33 cellular contexts compared by ENCODE assay signal in genomic region chr12:41479431-41479830, GRCh38.
"Had no signal": no experiment of that assay in that cellular context is flagged by ENCODE, and none has a peak within 500 bp of the region (broad histone marks: within the 10 kb centered on the region; RNA-seq: fewer than 3 reads in every experiment).

No MANE protein-coding gene starts in this region.

- H3K27ac Mint-ChIP-seq: activated CD4-positive, alpha-beta memory T cell treated with anti-CD3 and anti-CD28 coated beads for 36 hours; activated CD4-positive, alpha-beta T cell treated with anti-CD3 and anti-CD28 coated beads for 36 hours; activated CD4-positive, alpha-beta T cell treated with anti-CD3 and anti-CD28 coated beads, Interleukin-2, amount 10 ng/mL, durations not matched to agents 24 days and 14 days; activated CD8-positive, alpha-beta memory T cell treated with anti-CD3 and anti-CD28 coated beads, Interleukin-2, amount 10 ng/mL, durations not matched to agents 7 days and 5 days; activated CD8-positive, alpha-beta T cell treated with anti-CD3 and anti-CD28 coated beads, Interleukin-2, amount 10 ng/mL, durations not matched to agents 7 days and 5 days; activated naive CD4-positive, alpha-beta T cell treated with anti-CD3 and anti-CD28 coated beads for 36 hours; activated naive CD4-positive, alpha-beta T cell treated with anti-CD3 and anti-CD28 coated beads, Interleukin-2, amount 50 U/mL, for 24 hours; activated naive CD8-positive, alpha-beta T cell treated with anti-CD3 and anti-CD28 coated beads for 36 hours; activated naive CD8-positive, alpha-beta T cell treated with anti-CD3 and anti-CD28 coated beads, Interleukin-2, amount 50 U/mL, for 24 hours; activated T-helper 1 cell treated with anti-CD3 and anti-CD28 coated beads, Interleukin-12 subunit alpha, Interleukin-12 subunit beta, Interleukin-2, Interleukin-4 antibody, amounts not matched to agents 30 ng/mL and 10 ng/mL and 1 ng/mL, durations not matched to agents 14 hours and 24 hours and 36 hours; activated T-helper 2 cell treated with anti-CD3 and anti-CD28 coated beads, Interferon-gamma antibody, Interleukin-2, Interleukin-4, amounts not matched to agents 10 μg/mL and 5 μg/mL and 100 μg/mL, durations not matched to agents 14 hours and 24 hours and 36 hours; brain; endodermal cell had no signal

- H3K36me3 Mint-ChIP-seq: activated CD4-positive, alpha-beta memory T cell treated with anti-CD3 and anti-CD28 coated beads for 36 hours; activated CD8-positive, alpha-beta memory T cell treated with anti-CD3 and anti-CD28 coated beads, Interleukin-2, amount 10 ng/mL, durations not matched to agents 7 days and 5 days; activated naive CD4-positive, alpha-beta T cell treated with anti-CD3 and anti-CD28 coated beads, Interleukin-2, amount 50 U/mL, for 24 hours; activated naive CD8-positive, alpha-beta T cell treated with anti-CD3 and anti-CD28 coated beads for 36 hours had no signal

- H3K27me3 Mint-ChIP-seq: activated CD4-positive, alpha-beta memory T cell treated with anti-CD3 and anti-CD28 coated beads for 36 hours; activated CD4-positive, alpha-beta T cell treated with anti-CD3 and anti-CD28 coated beads, Interleukin-2, amount 10 ng/mL, durations not matched to agents 24 days and 14 days; brain had no signal

- H3K9me3 Mint-ChIP-seq: activated CD4-positive, alpha-beta memory T cell treated with anti-CD3 and anti-CD28 coated beads for 36 hours; activated CD4-positive, alpha-beta T cell treated with anti-CD3 and anti-CD28 coated beads, Interleukin-2, amount 10 ng/mL, durations not matched to agents 24 days and 14 days; activated naive CD4-positive, alpha-beta T cell treated with anti-CD3 and anti-CD28 coated beads for 36 hours; activated naive CD4-positive, alpha-beta T cell treated with anti-CD3 and anti-CD28 coated beads, Interleukin-2, amount 50 U/mL, for 24 hours; activated naive CD8-positive, alpha-beta T cell treated with anti-CD3 and anti-CD28 coated beads for 36 hours; activated naive CD8-positive, alpha-beta T cell treated with anti-CD3 and anti-CD28 coated beads, Interleukin-2, amount 50 U/mL, for 24 hours; activated T-helper 1 cell treated with anti-CD3 and anti-CD28 coated beads, Interleukin-12 subunit alpha, Interleukin-12 subunit beta, Interleukin-2, Interleukin-4 antibody, amounts not matched to agents 30 ng/mL and 10 ng/mL and 1 ng/mL, durations not matched to agents 14 hours and 24 hours and 36 hours; activated T-helper 2 cell treated with anti-CD3 and anti-CD28 coated beads, Interferon-gamma antibody, Interleukin-2, Interleukin-4, amounts not matched to agents 10 μg/mL and 5 μg/mL and 100 μg/mL, durations not matched to agents 14 hours and 24 hours and 36 hours; endodermal cell had no signal

- DNase-seq: activated CD4-positive, alpha-beta memory T cell treated with anti-CD3 and anti-CD28 coated beads for 36 hours; activated CD4-positive, alpha-beta T cell treated with anti-CD3 and anti-CD28 coated beads for 36 hours; activated CD4-positive, alpha-beta T cell treated with anti-CD3 and anti-CD28 coated beads, Interleukin-2, amount 10 ng/mL, durations not matched to agents 24 days and 14 days; activated CD4-positive, CD25-positive, alpha-beta regulatory T cell; activated CD4-positive, CD25-positive, alpha-beta regulatory T cell treated with anti-CD3 and anti-CD28 coated beads, Interleukin-2, amount 50 U/mL, for 72 hours; activated CD8-positive, alpha-beta memory T cell treated with anti-CD3 and anti-CD28 coated beads, Interleukin-2, amount 10 ng/mL, durations not matched to agents 7 days and 5 days; activated CD8-positive, alpha-beta memory T cell treated with anti-CD3 and anti-CD28 coated beads, Interleukin-2, amount 50 U/mL, for 4 hours; activated CD8-positive, alpha-beta T cell treated with anti-CD3 and anti-CD28 coated beads, Interleukin-2, amount 10 ng/mL, durations not matched to agents 7 days and 5 days; activated effector memory CD4-positive, alpha-beta T cell treated with anti-CD3 and anti-CD28 coated beads, Interleukin-2, amount 50 U/mL, for 16 hours; activated naive CD4-positive, alpha-beta T cell treated with anti-CD3 and anti-CD28 coated beads for 36 hours; activated naive CD8-positive, alpha-beta T cell treated with anti-CD3 and anti-CD28 coated beads for 36 hours; activated naive CD8-positive, alpha-beta T cell treated with anti-CD3 and anti-CD28 coated beads, Interleukin-2, amount 50 U/mL, for 24 hours; activated T-cell treated with anti-CD3 and anti-CD28 coated beads, Interleukin-2, amount 50 U/mL, for 1 hour; activated T-cell treated with anti-CD3 and anti-CD28 coated beads, Interleukin-2, amount 50 U/mL, for 48 hours; central memory CD4-positive, alpha-beta T cell; cerebellar nuclear complex; colonic mucosa; effector CD8-positive, alpha-beta T cell; endodermal cell; erythroblast; foreskin keratinocyte; gastrocnemius medialis; glutamatergic neuron; heart left ventricle; T-helper 2 cell had no signal

- H3K9me3 ChIP-seq: ascending aorta, breast epithelium, colonic mucosa, esophagus muscularis mucosa, gastrocnemius medialis, heart left ventricle had no signal

- H3K4me1 ChIP-seq: ascending aorta, breast epithelium, colonic mucosa, esophagus muscularis mucosa, foreskin keratinocyte, gastrocnemius medialis, heart left ventricle had no signal

- H3K4me1 Mint-ChIP-seq: activated CD4-positive, alpha-beta T cell treated with anti-CD3 and anti-CD28 coated beads for 36 hours; activated CD4-positive, alpha-beta T cell treated with anti-CD3 and anti-CD28 coated beads, Interleukin-2, amount 10 ng/mL, durations not matched to agents 24 days and 14 days; activated CD8-positive, alpha-beta memory T cell treated with anti-CD3 and anti-CD28 coated beads, Interleukin-2, amount 10 ng/mL, durations not matched to agents 7 days and 5 days; activated naive CD4-positive, alpha-beta T cell treated with anti-CD3 and anti-CD28 coated beads, Interleukin-2, amount 50 U/mL, for 24 hours; activated naive CD8-positive, alpha-beta T cell treated with anti-CD3 and anti-CD28 coated beads for 36 hours; activated naive CD8-positive, alpha-beta T cell treated with anti-CD3 and anti-CD28 coated beads, Interleukin-2, amount 50 U/mL, for 24 hours had no signal

- H3K4me3 ChIP-seq: ascending aorta, breast epithelium, cardiac muscle cell, colonic mucosa, esophagus muscularis mucosa, gastrocnemius medialis, heart left ventricle had no signal

- ATAC-seq: activated CD4-positive, alpha-beta T cell treated with anti-CD3 and anti-CD28 coated beads for 36 hours; activated CD8-positive, alpha-beta memory T cell treated with anti-CD3 and anti-CD28 coated beads, Interleukin-2, amount 10 ng/mL, durations not matched to agents 7 days and 5 days; activated CD8-positive, alpha-beta T cell treated with anti-CD3 and anti-CD28 coated beads, Interleukin-2, amount 10 ng/mL, durations not matched to agents 7 days and 5 days; activated naive CD8-positive, alpha-beta T cell treated with anti-CD3 and anti-CD28 coated beads, Interleukin-2, amount 50 U/mL, for 24 hours; foreskin keratinocyte; gastrocnemius medialis; heart left ventricle had no signal

- H3K4me3 Mint-ChIP-seq: activated CD4-positive, alpha-beta memory T cell treated with anti-CD3 and anti-CD28 coated beads for 36 hours; activated CD4-positive, alpha-beta T cell treated with anti-CD3 and anti-CD28 coated beads for 36 hours; activated CD4-positive, alpha-beta T cell treated with anti-CD3 and anti-CD28 coated beads, Interleukin-2, amount 10 ng/mL, durations not matched to agents 24 days and 14 days; activated CD8-positive, alpha-beta memory T cell treated with anti-CD3 and anti-CD28 coated beads, Interleukin-2, amount 10 ng/mL, durations not matched to agents 7 days and 5 days; activated CD8-positive, alpha-beta T cell treated with anti-CD3 and anti-CD28 coated beads, Interleukin-2, amount 10 ng/mL, durations not matched to agents 7 days and 5 days; activated naive CD4-positive, alpha-beta T cell treated with anti-CD3 and anti-CD28 coated beads for 36 hours; activated naive CD4-positive, alpha-beta T cell treated with anti-CD3 and anti-CD28 coated beads, Interleukin-2, amount 50 U/mL, for 24 hours; activated naive CD8-positive, alpha-beta T cell treated with anti-CD3 and anti-CD28 coated beads for 36 hours; activated naive CD8-positive, alpha-beta T cell treated with anti-CD3 and anti-CD28 coated beads, Interleukin-2, amount 50 U/mL, for 24 hours; activated T-helper 1 cell treated with anti-CD3 and anti-CD28 coated beads, Interleukin-12 subunit alpha, Interleukin-12 subunit beta, Interleukin-2, Interleukin-4 antibody, amounts not matched to agents 30 ng/mL and 10 ng/mL and 1 ng/mL, durations not matched to agents 14 hours and 24 hours and 36 hours; brain; endodermal cell had no signal

- H3K27me3 ChIP-seq: ascending aorta, breast epithelium, cardiac muscle cell, colonic mucosa, esophagus muscularis mucosa, foreskin keratinocyte, gastrocnemius medialis, heart left ventricle had no signal

- H3K27ac ChIP-seq: ascending aorta, breast epithelium, cardiac muscle cell, colonic mucosa, esophagus muscularis mucosa, foreskin keratinocyte, gastrocnemius medialis, heart left ventricle had no signal

- H3K36me3 ChIP-seq: ascending aorta, breast epithelium, cardiac muscle cell, colonic mucosa, esophagus muscularis mucosa, gastrocnemius medialis, heart left ventricle had no signal
